Comparison of ENCODE assay signal across 2 cellular contexts in the genomic region with DNA sequence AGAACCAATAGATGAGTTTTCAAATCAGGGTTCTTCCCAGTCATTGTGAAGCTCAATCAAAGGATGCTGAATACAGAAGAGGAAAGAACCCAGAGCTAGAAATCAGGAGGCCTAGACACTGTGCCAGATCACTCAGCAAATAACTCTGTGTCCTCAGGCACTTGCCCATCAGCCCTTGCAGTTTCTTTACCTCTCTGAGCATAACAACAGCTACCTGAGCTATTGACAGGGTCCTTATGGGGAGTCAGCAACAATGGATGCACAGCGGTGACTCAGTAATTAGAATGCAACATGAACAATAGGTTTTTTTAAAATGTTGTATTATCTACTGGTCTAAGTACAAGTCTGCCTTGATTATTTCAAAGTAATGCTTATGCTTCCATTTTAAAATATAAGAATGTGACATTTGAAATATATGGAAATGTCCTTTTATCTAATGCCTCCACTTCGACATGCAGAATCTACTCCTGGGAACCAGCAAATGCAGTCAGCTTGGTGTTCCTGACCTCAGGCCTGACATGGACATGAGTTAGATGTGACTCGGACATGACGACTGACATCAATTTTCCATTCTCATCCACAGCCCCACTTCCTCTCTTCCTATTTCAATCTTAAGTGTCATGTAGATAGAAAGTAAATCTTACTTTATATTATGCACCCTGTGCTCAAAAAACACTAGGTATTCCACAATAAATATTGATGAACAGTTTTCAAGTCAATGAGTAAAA.
TF ChIP-seq lines count a peak whose summit lies in the region.

No MANE protein-coding gene starts in this region.

TF ChIP-seq in IMR-90, 13 proteins besides CTCF, POLR2A, EP300 and RAD21:
- TF ChIP-seq, protein P1, sequence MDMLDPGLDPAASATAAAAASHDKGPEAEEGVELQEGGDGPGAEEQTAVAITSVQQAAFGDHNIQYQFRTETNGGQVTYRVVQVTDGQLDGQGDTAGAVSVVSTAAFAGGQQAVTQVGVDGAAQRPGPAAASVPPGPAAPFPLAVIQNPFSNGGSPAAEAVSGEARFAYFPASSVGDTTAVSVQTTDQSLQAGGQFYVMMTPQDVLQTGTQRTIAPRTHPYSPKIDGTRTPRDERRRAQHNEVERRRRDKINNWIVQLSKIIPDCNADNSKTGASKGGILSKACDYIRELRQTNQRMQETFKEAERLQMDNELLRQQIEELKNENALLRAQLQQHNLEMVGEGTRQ (IDR thresholded peaks at IDR 0.05; ENCODE audit: low read depth, low read length): no peak
- no peak for TF ChIP-seq FOS (IDR thresholded peaks at IDR 0.05; ENCODE audit: low read depth, low read length)
- no peak for TF ChIP-seq SMC3 (IDR thresholded peaks at IDR 0.05; ENCODE audit: low read depth, low read length)
- TF ChIP-seq, protein P2, sequence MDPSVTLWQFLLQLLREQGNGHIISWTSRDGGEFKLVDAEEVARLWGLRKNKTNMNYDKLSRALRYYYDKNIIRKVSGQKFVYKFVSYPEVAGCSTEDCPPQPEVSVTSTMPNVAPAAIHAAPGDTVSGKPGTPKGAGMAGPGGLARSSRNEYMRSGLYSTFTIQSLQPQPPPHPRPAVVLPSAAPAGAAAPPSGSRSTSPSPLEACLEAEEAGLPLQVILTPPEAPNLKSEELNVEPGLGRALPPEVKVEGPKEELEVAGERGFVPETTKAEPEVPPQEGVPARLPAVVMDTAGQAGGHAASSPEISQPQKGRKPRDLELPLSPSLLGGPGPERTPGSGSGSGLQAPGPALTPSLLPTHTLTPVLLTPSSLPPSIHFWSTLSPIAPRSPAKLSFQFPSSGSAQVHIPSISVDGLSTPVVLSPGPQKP (IDR thresholded peaks at IDR 0.05; ENCODE audit: borderline replicate concordance, low read depth, low read length): no peak
TF ChIP-seq in IMR-90: peak in this region for 0.

TF ChIP-seq in WTC11, 78 proteins besides CTCF, POLR2A, EP300 and RAD21:
- TF ChIP-seq ZNF317 (CRISPR knock-in tag; IDR thresholded peaks at IDR 0.05; ENCODE audit: borderline replicate concordance, low read depth) (peak; percentile 41; the same call in 1 of the 2 replicates), ZNF396 (CRISPR knock-in tag; IDR thresholded peaks at IDR 0.05; ENCODE audit: borderline replicate concordance) (no peak)
